20 cellular contexts compared by ENCODE assay signal in the genomic region with DNA sequence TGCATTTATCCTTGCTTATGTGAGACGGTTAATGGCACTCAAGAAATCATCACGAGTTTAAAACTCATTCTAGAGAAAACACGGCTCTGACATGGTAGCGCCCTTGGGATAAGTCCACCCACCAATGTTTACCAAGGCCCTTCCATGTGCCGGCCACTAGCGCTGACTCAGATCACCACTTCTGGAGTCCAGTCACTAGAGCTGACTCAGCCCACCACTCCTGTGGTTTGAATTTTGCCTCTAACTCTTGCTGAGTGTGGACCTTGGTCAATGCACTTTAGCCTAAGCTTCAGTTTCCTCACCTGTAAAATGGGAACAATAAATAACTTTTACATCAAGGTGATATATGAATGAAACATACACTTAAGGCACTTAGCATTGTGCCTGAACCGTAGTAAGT.
DNase-seq lines count a peak whose midpoint lies in the region; ATAC-seq and TF ChIP-seq lines count a peak whose summit lies in the region.
"Had no signal": no experiment of that assay in that cellular context is flagged by ENCODE, and none has a peak within 500 bp of the region (broad histone marks: within the 10 kb centered on the region; RNA-seq: fewer than 3 reads in every experiment).

No MANE protein-coding gene starts in this region.

- no peak overlapping the region for H3K27ac ChIP-seq in brain microvascular endothelial cell
- no peak overlapping the region for H3K27ac ChIP-seq in colonic mucosa
- H3K27ac ChIP-seq: SK-N-MC had no signal

- intact Hi-C loops in activated CD4-positive, alpha-beta memory T cell treated with anti-CD3 and anti-CD28 coated beads for 36 hours (cut with micrococcal nuclease), result no loop called here
- intact Hi-C loops in colonic mucosa (cut with DNase I), result no loop called here

- H3K9me3 ChIP-seq in colonic mucosa, result no peaks in the 10 kb centered on the region

- H3K27me3 ChIP-seq in brain microvascular endothelial cell (replicated peaks) (no peaks in the 10 kb centered on the region), colonic mucosa (no peaks in the 10 kb centered on the region)

- H3K36me3 ChIP-seq in brain microvascular endothelial cell (replicated peaks), result no peaks in the 10 kb centered on the region
- H3K36me3 ChIP-seq in colonic mucosa, result no peaks in the 10 kb centered on the region

- no peaks in the 10 kb centered on the region for H3K9me3 Mint-ChIP-seq in activated CD4-positive, alpha-beta memory T cell treated with anti-CD3 and anti-CD28 coated beads for 36 hours
- H3K9me3 Mint-ChIP-seq: HFFc6 had no signal

- H3K27me3 Mint-ChIP-seq in activated CD4-positive, alpha-beta memory T cell treated with anti-CD3 and anti-CD28 coated beads for 36 hours, result peaks cover 1% of the 10 kb centered on the region
- H3K27me3 Mint-ChIP-seq: type B pancreatic cell had no signal

- H3K27ac Mint-ChIP-seq in activated CD4-positive, alpha-beta memory T cell treated with anti-CD3 and anti-CD28 coated beads for 36 hours, result no peak overlapping the region
- H3K27ac Mint-ChIP-seq: HFFc6; stimulated activated naive CD8-positive, alpha-beta T cell treated with anti-CD3 and anti-CD28 coated beads, Interleukin-15, Interleukin-2, amounts not matched to agents 100 ng/mL and 50 ng/mL, for 24 hours; type B pancreatic cell had no signal

- peaks cover 16% of the 10 kb centered on the region for H3K4me1 Mint-ChIP-seq in activated CD4-positive, alpha-beta memory T cell treated with anti-CD3 and anti-CD28 coated beads for 36 hours (ENCODE audit: low read depth)

- H3K4me3 ChIP-seq in brain microvascular endothelial cell (ENCODE audit: low read depth, low read length), result no peak overlapping the region
- no peak overlapping the region for H3K4me3 ChIP-seq in colonic mucosa
- H3K4me3 ChIP-seq: SK-N-MC had no signal

- CTCF ChIA-PET in activated CD4-positive, alpha-beta memory T cell treated with anti-CD3 and anti-CD28 coated beads for 36 hours (lab: Charles Lee), result no interaction called here

- no peak for ATAC-seq in GM21786 (IDR thresholded peaks at IDR 0.05; ENCODE audit: unreplicated experiment)

- in situ Hi-C loops in brain microvascular endothelial cell (cut with HindIII; ENCODE audit: low pct_ligation_motif_present, low sequenced_read_pairs), result no loop called here

- peak; percentile 70 for DNase-seq in Daoy (ENCODE audit: low read depth)
- DNase-seq in OCI-M1 (lab: John Stamatoyannopoulos, UW), result peak; percentile 11
- peak; percentile 77 for DNase-seq in brain microvascular endothelial cell
- peak; percentile 66 for DNase-seq in myocyte (ENCODE audit: low read depth)
- no peak for DNase-seq in activated CD4-positive, alpha-beta memory T cell treated with anti-CD3 and anti-CD28 coated beads for 36 hours
- no peak for DNase-seq in DMS53 (lab: John Stamatoyannopoulos, UW)
- no peak for DNase-seq in colonic mucosa
- DNase-seq: activated CD4-positive, alpha-beta T cell treated with anti-CD3 and anti-CD28 coated beads for 48 hours; activated effector memory CD4-positive, alpha-beta T cell treated with anti-CD3 and anti-CD28 coated beads, Interleukin-2, amount 50 U/mL, for 16 hours; amygdala; COR-L47; HFFc6; KG1; NCI-H1105 treated with DMSO at 0.1 percent for 48 hours; stimulated activated CD4-positive, alpha-beta T cell treated with anti-CD3 and anti-CD28 coated beads, Interleukin-1b, Interleukin-23, amount 100 ng/mL, for 48 hours; T-helper 9 cell had no signal

- no peaks in the 10 kb centered on the region for H3K4me1 ChIP-seq in colonic mucosa

- no peak overlapping the region for H3K4me3 Mint-ChIP-seq in activated CD4-positive, alpha-beta memory T cell treated with anti-CD3 and anti-CD28 coated beads for 36 hours
- H3K4me3 Mint-ChIP-seq: HFFc6; stimulated activated naive CD8-positive, alpha-beta T cell treated with anti-CD3 and anti-CD28 coated beads, Interleukin-15, Interleukin-2, amounts not matched to agents 100 ng/mL and 50 ng/mL, for 24 hours; type B pancreatic cell had no signal

- POLR2A ChIA-PET in activated CD4-positive, alpha-beta memory T cell treated with anti-CD3 and anti-CD28 coated beads for 36 hours (lab: Charles Lee), result no interaction called here

- TF ChIP-seq CTCF in brain microvascular endothelial cell (IDR thresholded peaks at IDR 0.05; ENCODE audit: low read depth, low read length, missing control alignments) (no peak), colonic mucosa (IDR thresholded peaks at IDR 0.05) (no peak)

- H3K9ac ChIP-seq in colonic mucosa (ENCODE audit: low read depth in 2 of 2, low read length in 2 of 2), result no peak overlapping the region

- H3K36me3 Mint-ChIP-seq in activated CD4-positive, alpha-beta memory T cell treated with anti-CD3 and anti-CD28 coated beads for 36 hours, result no peaks in the 10 kb centered on the region

Comparison
In these comparisons a context has a peak if more than half of its experiments do, and no peak if none do; other contexts are left out.
1. DNase-seq: peak in Daoy (single experiment), OCI-M1 (single experiment), brain microvascular endothelial cell (single experiment) and myocyte (single experiment); none in activated CD4-positive, alpha-beta memory T cell treated with anti-CD3 and anti-CD28 coated beads for 36 hours (single experiment), DMS53 (single experiment) and colonic mucosa (single experiment).